9 cellular contexts compared by ENCODE assay signal in the genomic region with DNA sequence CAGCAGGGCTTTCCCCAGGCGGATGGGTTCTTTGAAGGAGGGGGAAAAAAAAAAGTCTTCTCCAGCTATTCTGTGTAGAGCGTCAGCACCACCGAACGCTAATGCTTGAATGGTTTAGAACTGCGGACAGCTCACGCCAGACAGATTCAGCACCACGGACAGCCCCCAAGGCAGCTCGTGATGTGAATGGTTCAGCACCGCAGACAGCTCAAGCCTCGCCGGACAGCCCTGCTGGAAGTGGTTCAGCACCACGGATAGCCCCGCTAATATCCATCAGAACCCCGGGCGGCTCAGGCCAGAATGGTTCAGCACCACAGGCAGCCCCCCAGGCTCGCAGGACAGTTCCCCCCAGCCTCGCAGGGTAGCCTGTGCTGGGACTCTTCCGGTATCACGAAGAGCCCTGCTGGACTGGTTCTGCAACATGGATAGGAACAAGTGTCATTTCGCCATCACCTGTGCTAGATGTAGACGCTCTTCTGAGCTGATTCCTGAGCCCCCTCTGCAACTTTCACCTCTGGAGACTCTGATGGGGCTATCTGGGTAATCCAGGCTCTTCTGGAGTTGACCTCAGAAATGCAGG. TPM values are rescaled to one million over a fixed set of nuclear protein-coding genes. Genes with fewer than 3 reads are reported as not detected.
A peak's percentile ranks its signal among the peaks of the same experiment; 100 is the strongest.
DNase-seq lines count a peak whose midpoint lies in the region; ATAC-seq and TF ChIP-seq lines count a peak whose summit lies in the region.
"Had no signal": no experiment of that assay in that cellular context is flagged by ENCODE, and none has a peak within 500 bp of the region (broad histone marks: within the 10 kb centered on the region; RNA-seq: fewer than 3 reads in every experiment).

No MANE protein-coding gene starts in this region.

- POLR2A ChIA-PET in HEK293 (lab: Yijun Ruan, JAX) = interaction anchor here (0.6 kb wide), 1 partner anchor 43 kb away, joined by 3 read pairs; no protein-coding TSS in a partner anchor

- no peak overlapping the region for H3K27ac Mint-ChIP-seq in endodermal cell

- peaks cover under 1% of the 10 kb centered on the region for H3K36me3 Mint-ChIP-seq in endodermal cell (ENCODE audit: low read depth)

- no peaks in the 10 kb centered on the region for H3K4me1 Mint-ChIP-seq in endodermal cell

- H3K36me3 ChIP-seq in HEK293 (ENCODE audit: control insufficient read depth in 2 of 2, insufficient read depth in 1 of 2, low read length in 2 of 2) (no peaks in the 10 kb centered on the region), endodermal cell (ENCODE audit: control insufficient read depth, insufficient read depth, low read length) (no peaks in the 10 kb centered on the region), Peyer's patch (no peaks in the 10 kb centered on the region)

- WGBS in endodermal cell (ENCODE audit: insufficient coverage in 1 of 2, insufficient read length in 1 of 2), 2 experiments = 39 to 49% methylated on average over 13 to 21 of the region's 21 CpGs

- H3K4me3 Mint-ChIP-seq in endodermal cell = no peak overlapping the region

- H3K27me3 Mint-ChIP-seq in endodermal cell (ENCODE audit: insufficient read depth) = no peaks in the 10 kb centered on the region

- H3K9me3 ChIP-seq in HEK293 (ENCODE audit: control insufficient read depth, insufficient read depth, low read depth, low read length) = no peaks in the 10 kb centered on the region; the same call in none of the 2 replicates
- H3K9me3 ChIP-seq in endodermal cell (ENCODE audit: control insufficient read depth, low read length) = peaks cover 63% of the 10 kb centered on the region
- H3K9me3 ChIP-seq in Peyer's patch = peaks cover 0 to 22% (median 5%) of the 10 kb centered on the region in 4 donors

- in situ Hi-C loops in SK-MEL-5 (cut with HindIII; ENCODE audit: low pct_unique_long_range_greater_than_20kb, low sequenced_read_pairs) = no loop called here

- H3K9ac ChIP-seq in endodermal cell (ENCODE audit: extremely low read depth, low read length, poor library complexity, severe bottlenecking) = no peak overlapping the region

- no peak overlapping the region for H3K4me3 ChIP-seq in HEK293 (ENCODE audit: low read depth, low read length)
- H3K4me3 ChIP-seq in endodermal cell (ENCODE audit: low read length) = no peak overlapping the region
- no peak overlapping the region for H3K4me3 ChIP-seq in Peyer's patch

- no peak overlapping the region for H3K27ac ChIP-seq in HEK293 (ENCODE audit: extremely low read depth, low read depth, low read length)
- no peak overlapping the region for H3K27ac ChIP-seq in endodermal cell (ENCODE audit: low read depth, low read length)
- no peak overlapping the region for H3K27ac ChIP-seq in substantia nigra (ENCODE audit: low read depth, low read length, poor library complexity, severe bottlenecking)
- H3K27ac ChIP-seq in Peyer's patch = no peak overlapping the region

- no peak for TF ChIP-seq POLR2A in Peyer's patch (IDR thresholded peaks at IDR 0.05)

- DNase-seq in SK-MEL-5 (ENCODE audit: low read depth, low spot score) = peak; percentile 39
- DNase-seq in endodermal cell = peak; percentile 95
- peak; percentile 80 to 86 for DNase-seq in lung microvascular endothelial cell (ENCODE audit: low read depth in 2 of 2)
- peak in 45 of 49 donors; percentile 1 to 75 (median 53) for DNase-seq in substantia nigra (lab: John Stamatoyannopoulos, UW)
- DNase-seq in NCI-H187 treated with DMSO at 0.1 percent for 48 hours (lab: John Stamatoyannopoulos, UW) = no peak
- no peak for DNase-seq in Peyer's patch

- no peaks in the 10 kb centered on the region for H3K27me3 ChIP-seq in endodermal cell (ENCODE audit: control insufficient read depth, insufficient read depth, low read length, poor library complexity, severe bottlenecking)
- H3K27me3 ChIP-seq in Peyer's patch = no peaks in the 10 kb centered on the region

- CTCF ChIA-PET in HEK293 (lab: Yijun Ruan, JAX) = interaction anchor here (0.5 kb wide), 2 partner anchors 387 to 743 kb away, joined by 3 to 4 read pairs; no protein-coding TSS in a partner anchor

- TF ChIP-seq CTCF in HEK293 (tag by site-specific recombination; IDR thresholded peaks at IDR 0.05) (no peak), endodermal cell (conservative IDR thresholded peaks at IDR 0.05) (no peak), Peyer's patch (IDR thresholded peaks at IDR 0.05) (no peak)

- ATAC-seq in HG03135 (IDR thresholded peaks at IDR 0.05; ENCODE audit: unreplicated experiment) = no peak
- ATAC-seq: naive thymus-derived CD8-positive, alpha-beta T cell had no signal

- H3K9me3 Mint-ChIP-seq in endodermal cell = peaks cover 80% of the 10 kb centered on the region

- H3K4me1 ChIP-seq in HEK293 (ENCODE audit: control insufficient read depth, insufficient read depth, low read length) = no peaks in the 10 kb centered on the region
- H3K4me1 ChIP-seq in endodermal cell (ENCODE audit: control insufficient read depth, insufficient read depth, low read length) = no peaks in the 10 kb centered on the region
- no peaks in the 10 kb centered on the region for H3K4me1 ChIP-seq in Peyer's patch

TF ChIP-seq in HEK293, 187 proteins besides CTCF, POLR2A, EP300 and RAD21 (continues in another document):
- TF ChIP-seq ZFP69B (tag by site-specific recombination; IDR thresholded peaks at IDR 0.05) = no peak
- TF ChIP-seq REPIN1 (tag by site-specific recombination; IDR thresholded peaks at IDR 0.05; ENCODE audit: low read depth) = no peak
- TF ChIP-seq, protein P1, sequence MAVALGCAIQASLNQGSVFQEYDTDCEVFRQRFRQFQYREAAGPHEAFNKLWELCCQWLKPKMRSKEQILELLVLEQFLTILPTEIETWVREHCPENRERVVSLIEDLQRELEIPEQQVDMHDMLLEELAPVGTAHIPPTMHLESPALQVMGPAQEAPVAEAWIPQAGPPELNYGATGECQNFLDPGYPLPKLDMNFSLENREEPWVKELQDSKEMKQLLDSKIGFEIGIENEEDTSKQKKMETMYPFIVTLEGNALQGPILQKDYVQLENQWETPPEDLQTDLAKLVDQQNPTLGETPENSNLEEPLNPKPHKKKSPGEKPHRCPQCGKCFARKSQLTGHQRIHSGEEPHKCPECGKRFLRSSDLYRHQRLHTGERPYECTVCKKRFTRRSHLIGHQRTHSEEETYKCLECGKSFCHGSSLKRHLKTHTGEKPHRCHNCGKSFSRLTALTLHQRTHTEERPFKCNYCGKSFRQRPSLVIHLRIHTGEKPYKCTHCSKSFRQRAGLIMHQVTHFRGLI (tag by site-specific recombination; IDR thresholded peaks at IDR 0.05) = no peak
- no peak for TF ChIP-seq ZNF114 (tag by site-specific recombination; IDR thresholded peaks at IDR 0.05)
- TF ChIP-seq ZNF76 (tag by site-specific recombination; IDR thresholded peaks at IDR 0.05; ENCODE audit: borderline replicate concordance, low read depth) = no peak
- TF ChIP-seq ZNF175 (tag by site-specific recombination; IDR thresholded peaks at IDR 0.05) = no peak
- peak; percentile 94 for TF ChIP-seq MEIS1 (CRISPR knock-in tag; IDR thresholded peaks at IDR 0.05; ENCODE audit: borderline replicate concordance)
- TF ChIP-seq YY1 (tag by site-specific recombination; IDR thresholded peaks at IDR 0.05) = no peak
- TF ChIP-seq, protein P2, sequence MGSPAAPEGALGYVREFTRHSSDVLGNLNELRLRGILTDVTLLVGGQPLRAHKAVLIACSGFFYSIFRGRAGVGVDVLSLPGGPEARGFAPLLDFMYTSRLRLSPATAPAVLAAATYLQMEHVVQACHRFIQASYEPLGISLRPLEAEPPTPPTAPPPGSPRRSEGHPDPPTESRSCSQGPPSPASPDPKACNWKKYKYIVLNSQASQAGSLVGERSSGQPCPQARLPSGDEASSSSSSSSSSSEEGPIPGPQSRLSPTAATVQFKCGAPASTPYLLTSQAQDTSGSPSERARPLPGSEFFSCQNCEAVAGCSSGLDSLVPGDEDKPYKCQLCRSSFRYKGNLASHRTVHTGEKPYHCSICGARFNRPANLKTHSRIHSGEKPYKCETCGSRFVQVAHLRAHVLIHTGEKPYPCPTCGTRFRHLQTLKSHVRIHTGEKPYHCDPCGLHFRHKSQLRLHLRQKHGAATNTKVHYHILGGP (tag by site-specific recombination; IDR thresholded peaks at IDR 0.05) = no peak
- peak; percentile 99 for TF ChIP-seq HOXC10 (CRISPR knock-in tag; IDR thresholded peaks at IDR 0.05)
- TF ChIP-seq ZNF223 (tag by site-specific recombination; IDR thresholded peaks at IDR 0.05) = no peak
- peak; percentile 96 for TF ChIP-seq HOXA7 (CRISPR knock-in tag; IDR thresholded peaks at IDR 0.05; ENCODE audit: borderline replicate concordance)
- TF ChIP-seq ZNF366 (tag by site-specific recombination; conservative IDR thresholded peaks at IDR 0.05) = no peak
- TF ChIP-seq ZBTB48 (tag by site-specific recombination; IDR thresholded peaks at IDR 0.05) = no peak
- no peak for TF ChIP-seq ZNF433 (tag by site-specific recombination; IDR thresholded peaks at IDR 0.05; ENCODE audit: low read depth)

RNA-seq across cellular contexts. Expression of a gene that starts 4.9 kb away (rescaled TPM):
- not detected in 2 replicates for total RNA-seq in SK-MEL-5 (2014; rRNA removed; shearing (Covaris generic))
- polyA plus RNA-seq in SK-MEL-5 (2015; cell fraction: cytosol; rRNA removed) = not detected in 2 replicates
- polyA plus RNA-seq in SK-MEL-5 (2015; cell fraction: nucleus; rRNA removed) = not detected in 2 replicates
- under 1 TPM; 0.35 to 0.64 TPM for total RNA-seq in endodermal cell
- polyA plus RNA-seq in endodermal cell (2013, experiment 1 of 2) = 1.6 TPM
- 1.4 TPM for polyA plus RNA-seq in endodermal cell (2013, experiment 2 of 2)
- 0.20 and 0.22 TPM in 2 replicates for total RNA-seq in lung microvascular endothelial cell
- total RNA-seq in Peyer's patch = 1 to 10 TPM in 1 of 4 donors, not detected in 3; 2.1 TPM
- total RNA-seq: naive thymus-derived CD8-positive, alpha-beta T cell had no signal

RNA-seq across cellular contexts. Expression of a gene that starts 33.5 kb away (rescaled TPM):
- 0.08 TPM in 1 of 2 replicates, not detected in the other for total RNA-seq in SK-MEL-5 (2014; rRNA removed; shearing (Covaris generic))
- polyA plus RNA-seq in SK-MEL-5 (2015; cell fraction: cytosol; rRNA removed) = 0.24 TPM in 1 of 2 replicates, not detected in the other
- polyA plus RNA-seq in SK-MEL-5 (2015; cell fraction: nucleus; rRNA removed) = not detected in 2 replicates
- total RNA-seq in endodermal cell (under 1 TPM; 0.13 to 0.42 TPM), lung microvascular endothelial cell (under 0.01 and 0.99 TPM in 2 replicates), Peyer's patch (1 to 10 TPM in 3 of 4 donors, under 1 TPM in 1; 0.94 to 1.7 (median 1.2) TPM)
- polyA plus RNA-seq in endodermal cell (2013, experiment 1 of 2) = not detected
- polyA plus RNA-seq in endodermal cell (2013, experiment 2 of 2) = not detected

RNA-seq across cellular contexts. Expression of a gene that starts 43.0 kb away (rescaled TPM):
- total RNA-seq in SK-MEL-5 (2014; rRNA removed; shearing (Covaris generic)) = 5.8 and 8.8 TPM in 2 replicates
- 5.5 and 6.2 TPM in 2 replicates for polyA plus RNA-seq in SK-MEL-5 (2015; cell fraction: cytosol; rRNA removed)
- 3.5 and 4.1 TPM in 2 replicates for polyA plus RNA-seq in SK-MEL-5 (2015; cell fraction: nucleus; rRNA removed)
- total RNA-seq in endodermal cell (1 to 10 TPM; 8.8 to 9.1 TPM), lung microvascular endothelial cell (9.2 and 10.1 TPM in 2 replicates), Peyer's patch (1 to 10 TPM; 3.0 to 7.5 (median 6.8) TPM)
- polyA plus RNA-seq in endodermal cell (2013, experiment 1 of 2) = 15.0 TPM
- 15.3 TPM for polyA plus RNA-seq in endodermal cell (2013, experiment 2 of 2)

Comparison
In these comparisons a context has a peak if more than half of its experiments do, and no peak if none do; other contexts are left out.
1. DNase-seq: peak in SK-MEL-5 (single experiment), endodermal cell (single experiment), lung microvascular endothelial cell (2 of 2) and substantia nigra (45 of 49); none in NCI-H187 treated with DMSO at 0.1 percent for 48 hours (single experiment) and Peyer's patch (0 of 3).